Comparison of ENCODE assay signal across 9 cellular contexts in the genomic region with DNA sequence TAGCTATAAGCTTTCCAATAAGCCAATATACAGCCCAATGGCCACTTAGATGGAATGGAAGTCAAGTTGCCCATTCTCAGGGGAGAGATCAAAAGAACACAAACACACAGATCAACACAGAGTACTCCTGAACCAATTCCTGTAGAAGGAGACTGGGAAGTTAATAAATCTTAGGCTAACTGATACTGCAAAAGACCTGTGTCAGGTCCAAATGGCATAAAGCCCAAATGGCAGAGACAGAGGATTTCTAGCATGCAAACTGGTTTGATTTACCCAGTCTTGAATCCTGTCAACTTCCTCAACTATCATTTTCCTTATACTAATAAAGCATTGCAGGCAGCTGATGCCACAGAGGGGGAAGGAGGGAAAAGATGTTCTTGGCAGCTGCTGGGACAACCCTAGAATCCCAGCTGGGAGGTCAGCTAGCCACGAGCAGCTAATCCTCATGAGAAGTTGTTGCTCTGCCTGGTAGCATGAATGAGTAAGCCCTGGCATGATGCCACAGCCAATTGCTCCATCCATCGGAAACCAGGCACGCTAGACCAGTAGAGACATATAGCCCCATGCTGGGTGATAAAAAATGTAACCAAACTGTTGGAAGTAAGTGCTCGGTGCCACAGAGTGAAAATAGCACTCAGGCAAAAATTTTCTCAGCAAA. TPM values are rescaled to one million over a fixed set of nuclear protein-coding genes. Genes with fewer than 3 reads are reported as not detected.
A peak's percentile ranks its signal among the peaks of the same experiment; 100 is the strongest.
DNase-seq lines count a peak whose midpoint lies in the region; ATAC-seq, FAIRE-seq and TF ChIP-seq lines count a peak whose summit lies in the region.
"Had no signal": no experiment of that assay in that cellular context is flagged by ENCODE, and none has a peak within 500 bp of the region (broad histone marks: within the 10 kb centered on the region; RNA-seq: fewer than 3 reads in every experiment).

No MANE protein-coding gene starts in this region.

- H3K9me3 Mint-ChIP-seq in naive B cell: peaks cover 4 to 18% (median 5%) of the 10 kb centered on the region in 7 donors
- H3K9me3 Mint-ChIP-seq: activated naive CD4-positive, alpha-beta T cell treated with anti-CD3 and anti-CD28 coated beads, Interleukin-2, amount 50 U/mL, for 24 hours had no signal

- H3K9me3 ChIP-seq in A549: peaks cover 7% of the 10 kb centered on the region; the same call in 1 of the 3 replicates

- H3K4me1 ChIP-seq in A549: no peaks in the 10 kb centered on the region

- CTCF ChIA-PET in A549 (lab: Yijun Ruan, JAX): interaction anchor here (0.8 to 2.0 kb wide), 6 partner anchors 9 to 256 kb away, joined by 3 to 9 read pairs (median 4); no protein-coding TSS in a partner anchor

- H3K27me3 Mint-ChIP-seq in naive B cell: no peaks in the 10 kb centered on the region
- H3K27me3 Mint-ChIP-seq: activated naive CD4-positive, alpha-beta T cell treated with anti-CD3 and anti-CD28 coated beads, Interleukin-2, amount 50 U/mL, for 24 hours had no signal

- peak overlapping the region; percentile 25; the same call in 2 of the 3 replicates for H3K4me2 ChIP-seq in A549

- TF ChIP-seq EP300 in A549 (IDR thresholded peaks at IDR 0.05): no peak

- peaks cover 7 to 13% of the 10 kb centered on the region in 2 donors for H3K36me3 Mint-ChIP-seq in naive B cell
- H3K36me3 Mint-ChIP-seq: activated naive CD4-positive, alpha-beta T cell treated with anti-CD3 and anti-CD28 coated beads, Interleukin-2, amount 50 U/mL, for 24 hours had no signal

- H3K4me3 Mint-ChIP-seq in naive B cell: peak overlapping the region in 5 of 8 donors; percentile 12 to 74 (median 58)
- H3K4me3 Mint-ChIP-seq: activated naive CD4-positive, alpha-beta T cell treated with anti-CD3 and anti-CD28 coated beads, Interleukin-2, amount 50 U/mL, for 24 hours had no signal

- H3K4me1 Mint-ChIP-seq in naive B cell: peaks cover 52 to 83% (median 68%) of the 10 kb centered on the region in 3 donors

- H3K27ac Mint-ChIP-seq in naive B cell: peak overlapping the region; percentile 87 to 98 (median 92)
- H3K27ac Mint-ChIP-seq: activated naive CD4-positive, alpha-beta T cell treated with anti-CD3 and anti-CD28 coated beads, Interleukin-2, amount 50 U/mL, for 24 hours had no signal

- no peak for TF ChIP-seq RAD21 in A549 (conservative IDR thresholded peaks at IDR 0.05 in 1 of 2, IDR thresholded peaks at IDR 0.05 in 1 of 2)

- 18% methylated on average over 4 of the region's 4 CpGs for WGBS in A549 (ENCODE audit: missing lambda C conversion rate)

- no peak for TF ChIP-seq CTCF in A549 (IDR thresholded peaks at IDR 0.05)

- no peak for DNase-seq in A549 (ENCODE audit: low read depth in 1 of 2, low spot score in 1 of 2)
- DNase-seq in NCI-H1105 treated with DMSO at 0.1 percent for 48 hours (lab: John Stamatoyannopoulos, UW): peak; percentile 25
- DNase-seq in fibroblast of gingiva (ENCODE audit: low read depth): peak; percentile 64
- DNase-seq in naive B cell: no peak
- DNase-seq in activated T-cell treated with anti-CD3 and anti-CD28 coated beads, Interleukin-2, amount 50 U/mL, for 48 hours: no peak
- no peak for DNase-seq in GM19239 (ENCODE audit: insufficient read length, low spot score)

- peak in 1 of 2 experiments; percentile 34; a peak in 1 of 6 replicates for ATAC-seq in A549
- no peak for ATAC-seq in naive B cell (ENCODE audit: low read depth in 2 of 2)
- ATAC-seq in HG02763 (IDR thresholded peaks at IDR 0.05; ENCODE audit: unreplicated experiment): no peak
- no peak for ATAC-seq in GM19397 (IDR thresholded peaks at IDR 0.05; ENCODE audit: unreplicated experiment)

- TF ChIP-seq POLR2A in A549 (IDR thresholded peaks at IDR 0.05; ENCODE audit: low read length): no peak

- POLR2A ChIA-PET in A549 (lab: Yijun Ruan, JAX): no interaction called here

- H3K27ac ChIP-seq in A549: no peak overlapping the region

- FAIRE-seq in A549 (lab: Jason Lieb, UNC): no peak
- no peak for FAIRE-seq in GM19239 (lab: Jason Lieb, UNC)

- H3K4me3 ChIP-seq in A549: no peak overlapping the region

TF ChIP-seq in A549, 52 proteins besides CTCF, POLR2A, EP300 and RAD21:
- TF ChIP-seq ZC3H11A (IDR thresholded peaks at IDR 0.05) (no peak), MYC (IDR thresholded peaks at IDR 0.05; ENCODE audit: borderline replicate concordance, low read length) (no peak), TP53 (CRISPR knock-in tag; IDR thresholded peaks at IDR 0.05) (no peak), CHD2 (IDR thresholded peaks at IDR 0.05; ENCODE audit: low read length, partially characterized antibody) (no peak), KDM5A (IDR thresholded peaks at IDR 0.05) (no peak), MAFK (IDR thresholded peaks at IDR 0.05; ENCODE audit: partially characterized antibody) (no peak), KDM1A (IDR thresholded peaks at IDR 0.05; ENCODE audit: low read depth) (no peak), MAZ (IDR thresholded peaks at IDR 0.05; ENCODE audit: borderline replicate concordance, low read depth, low read length) (no peak), ZSCAN20 (CRISPR knock-in tag; IDR thresholded peaks at IDR 0.05) (no peak)
- TF ChIP-seq, protein P1, sequence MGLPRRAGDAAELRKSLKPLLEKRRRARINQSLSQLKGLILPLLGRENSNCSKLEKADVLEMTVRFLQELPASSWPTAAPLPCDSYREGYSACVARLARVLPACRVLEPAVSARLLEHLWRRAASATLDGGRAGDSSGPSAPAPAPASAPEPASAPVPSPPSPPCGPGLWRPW (IDR thresholded peaks at IDR 0.05): no peak

RNA-seq across cellular contexts. Expression of a gene that starts 26.2 kb away (rescaled TPM):
- polyA plus RNA-seq in A549 (2011; rRNA removed) (35.4 and 46.9 TPM in 2 replicates), A549 (2017; fragmentation: RNase III; extraction: RNeasy Plus Mini Kit Qiagen cat#74134 plus additional on column Dnase treatment) (6.5 to 10.5 TPM (median 10.2 TPM) in 3 replicates), naive B cell (ENCODE audit: low read depth in 6 of 6) (under 1 TPM in 3 of 6 donors, not detected in 3; 0.53 to 0.63 (median 0.57) TPM)
- polyA plus RNA-seq in A549 (2012; cell fraction: cytosol; rRNA removed): 10.5 and 11.6 TPM in 2 replicates
- 7.9 and 10.9 TPM in 2 replicates for polyA plus RNA-seq in A549 (2012; cell fraction: nucleus; rRNA removed)
- polyA minus RNA-seq in A549 (2011; rRNA and poly(A)+ RNA removed): 19.4 and 35.5 TPM in 2 replicates

RNA-seq across cellular contexts. Expression of a gene that starts 30.4 kb away (rescaled TPM):
- polyA plus RNA-seq in A549 (2011; rRNA removed) (77.4 and 134 TPM in 2 replicates), A549 (2017; fragmentation: RNase III; extraction: RNeasy Plus Mini Kit Qiagen cat#74134 plus additional on column Dnase treatment) (5.8 to 10.6 TPM (median 8.6 TPM) in 3 replicates), naive B cell (ENCODE audit: low read depth in 6 of 6) (under 1 TPM in 5 of 6 donors, not detected in 1; 0.18 to 0.61 (median 0.34) TPM)
- polyA plus RNA-seq in A549 (2012; cell fraction: cytosol; rRNA removed): 11.1 and 15.0 TPM in 2 replicates
- 8.0 and 10.9 TPM in 2 replicates for polyA plus RNA-seq in A549 (2012; cell fraction: nucleus; rRNA removed)
- polyA minus RNA-seq in A549 (2011; rRNA and poly(A)+ RNA removed): 53.7 and 118 TPM in 2 replicates

RNA-seq across cellular contexts. Expression of a gene that starts 31.0 kb away (rescaled TPM):
- not detected in 2 replicates for polyA plus RNA-seq in A549 (2011; rRNA removed)
- not detected in 2 replicates for polyA plus RNA-seq in A549 (2012; cell fraction: cytosol; rRNA removed)
- not detected in 2 replicates for polyA plus RNA-seq in A549 (2012; cell fraction: nucleus; rRNA removed)
- polyA plus RNA-seq in A549 (2017; fragmentation: RNase III; extraction: RNeasy Plus Mini Kit Qiagen cat#74134 plus additional on column Dnase treatment): not detected in 3 replicates
- polyA minus RNA-seq in A549 (2011; rRNA and poly(A)+ RNA removed): not detected in 2 replicates
- polyA plus RNA-seq in naive B cell (ENCODE audit: low read depth in 6 of 6): under 1 TPM in 3 of 6 donors, not detected in 3; 0.31 to 0.52 (median 0.47) TPM

RNA-seq across cellular contexts. Expression of a gene that starts 53.5 kb away (rescaled TPM):
- polyA plus RNA-seq in A549 (2011; rRNA removed) (not detected in 2 replicates), A549 (2017; fragmentation: RNase III; extraction: RNeasy Plus Mini Kit Qiagen cat#74134 plus additional on column Dnase treatment) (not detected in 3 replicates), naive B cell (ENCODE audit: low read depth in 6 of 6) (not detected)
- polyA plus RNA-seq in A549 (2012; cell fraction: cytosol; rRNA removed): not detected in 2 replicates
- polyA plus RNA-seq in A549 (2012; cell fraction: nucleus; rRNA removed): not detected in 2 replicates
- not detected in 2 replicates for polyA minus RNA-seq in A549 (2011; rRNA and poly(A)+ RNA removed)

Comparison
In these comparisons a context has a peak if more than half of its experiments do, and no peak if none do; other contexts are left out.
1. DNase-seq: peak in NCI-H1105 treated with DMSO at 0.1 percent for 48 hours (single experiment) and fibroblast of gingiva (single experiment); none in A549 (0 of 2), naive B cell (single experiment), activated T-cell treated with anti-CD3 and anti-CD28 coated beads, Interleukin-2, amount 50 U/mL, for 48 hours (0 of 2) and GM19239 (single experiment).
2. RNA of a gene that starts 26.2 kb away (polyA plus RNA-seq): 6.5 to 46.9 TPM in A549; 0.53 to 0.63 TPM in naive B cell; every median in the first group is over 4 times any median in the second.
3. RNA of a gene that starts 30.4 kb away (polyA plus RNA-seq): 5.8 to 134 TPM in A549; 0.18 to 0.61 TPM in naive B cell; every median in the first group is over 4 times any median in the second.